Comparison of ENCODE assay signal across 8 cellular contexts in genomic region chr19:47113446-47114348, GRCh38. TPM values are rescaled to one million over a fixed set of nuclear protein-coding genes. Genes with fewer than 3 reads are reported as not detected.
DNase-seq lines count a peak whose midpoint lies in the region; ATAC-seq and TF ChIP-seq lines count a peak whose summit lies in the region.

ZC3H4 (minus strand) TSS chr19:47113776; CDS start chr19:47112584, 1,192 bp downstream.

- H3K36me3 ChIP-seq in CD8-positive, alpha-beta memory T cell (ENCODE audit: insufficient read depth, low read length) = peaks cover 8% of the 10 kb centered on the region
- no peaks in the 10 kb centered on the region for H3K36me3 ChIP-seq in stomach smooth muscle (ENCODE audit: control insufficient read depth in 2 of 2, insufficient read depth in 2 of 2, low read length in 2 of 2)

- no peaks in the 10 kb centered on the region for H3K27me3 Mint-ChIP-seq in CD8-positive, alpha-beta memory T cell
- peaks cover 5% of the 10 kb centered on the region for H3K27me3 Mint-ChIP-seq in neural crest cell (ENCODE audit: low read depth)

- H3K4me3 ChIP-seq in CD8-positive, alpha-beta memory T cell (ENCODE audit: low read length) = peak within 1 kb of the TSS; percentile 84
- peak within 1 kb of the TSS; percentile 88 to 91 for H3K4me3 ChIP-seq in stomach smooth muscle (ENCODE audit: low read length in 2 of 2)

- peak within 1 kb of the TSS; percentile 99 for H3K27ac ChIP-seq in CD8-positive, alpha-beta memory T cell (ENCODE audit: low read depth, low read length)
- H3K27ac ChIP-seq in foreskin keratinocyte = peak within 1 kb of the TSS; percentile 97
- H3K27ac ChIP-seq in stomach smooth muscle (ENCODE audit: low read length) = peak within 1 kb of the TSS; percentile 100

- H3K27me3 ChIP-seq in CD8-positive, alpha-beta memory T cell (ENCODE audit: insufficient read depth, low read length, poor library complexity, severe bottlenecking) = no peaks in the 10 kb centered on the region
- H3K27me3 ChIP-seq in foreskin keratinocyte (no peaks in the 10 kb centered on the region), stomach smooth muscle (ENCODE audit: control insufficient read depth in 1 of 2, insufficient read depth in 2 of 2, low read length in 2 of 2) (no peaks in the 10 kb centered on the region)

- ATAC-seq in GM21723 (IDR thresholded peaks at IDR 0.05; ENCODE audit: unreplicated experiment) (peak; percentile 38), foreskin keratinocyte (peak; percentile 42)

- TF ChIP-seq CTCF in foreskin keratinocyte (conservative IDR thresholded peaks at IDR 0.05) (no peak), neural crest cell (conservative IDR thresholded peaks at IDR 0.05) (no peak)

- peaks cover 26% of the 10 kb centered on the region for H3K4me1 ChIP-seq in CD8-positive, alpha-beta memory T cell (ENCODE audit: insufficient read depth, low read length)
- H3K4me1 ChIP-seq in foreskin keratinocyte (peaks cover 9% of the 10 kb centered on the region), stomach smooth muscle (ENCODE audit: control insufficient read depth, insufficient read depth, low read length) (peaks cover 12% of the 10 kb centered on the region)

- H3K9me3 Mint-ChIP-seq in CD8-positive, alpha-beta memory T cell = no peaks in the 10 kb centered on the region
- no peaks in the 10 kb centered on the region for H3K9me3 Mint-ChIP-seq in neural crest cell

- H3K27ac Mint-ChIP-seq in CD8-positive, alpha-beta memory T cell = peak within 1 kb of the TSS; percentile 99 to 100 (median 100)
- H3K27ac Mint-ChIP-seq in neural crest cell (ENCODE audit: unreplicated experiment) = peak within 1 kb of the TSS; percentile 99

- DNase-seq in CD8-positive, alpha-beta memory T cell = peak; percentile 92 to 97 (median 95)
- DNase-seq in NCI-H1048 (lab: John Stamatoyannopoulos, UW) (peak; percentile 73), SK-N-DZ (ENCODE audit: low spot score) (peak; percentile 88), foreskin keratinocyte (peak; percentile 73 to 86), neural crest cell (ENCODE audit: low read depth, low spot score) (peak; percentile 92)
- peak; percentile 96 for DNase-seq in activated naive CD4-positive, alpha-beta T cell treated with Interleukin-2 at 50 U/mL for 16 hours

- no peaks in the 10 kb centered on the region for H3K9me3 ChIP-seq in CD8-positive, alpha-beta memory T cell (ENCODE audit: low read length)
- no peaks in the 10 kb centered on the region for H3K9me3 ChIP-seq in stomach smooth muscle (ENCODE audit: control insufficient read depth in 2 of 2, low read length in 2 of 2)

- peak within 1 kb of the TSS; percentile 100 for H3K9ac ChIP-seq in stomach smooth muscle (ENCODE audit: low read length in 2 of 2)

- CTCF ChIA-PET in CD8-positive, alpha-beta memory T cell (lab: Charles Lee) = interaction anchor here (0.7 to 4.5 kb wide), 20 partner anchors 9 to 258 kb away, joined by 3 to 22 read pairs (median 4); partner anchors contain the start of genes CCDC9 and SAE1

- peak within 1 kb of the TSS; percentile 95 to 100 (median 97) for H3K4me3 Mint-ChIP-seq in CD8-positive, alpha-beta memory T cell
- H3K4me3 Mint-ChIP-seq in neural crest cell = peak within 1 kb of the TSS; percentile 93

- H3K36me3 Mint-ChIP-seq in CD8-positive, alpha-beta memory T cell = peaks cover 5 to 27% (median 6%) of the 10 kb centered on the region in 3 donors
- peaks cover 8% of the 10 kb centered on the region for H3K36me3 Mint-ChIP-seq in neural crest cell (ENCODE audit: low read depth)

- peaks cover 28 to 30% (median 29%) of the 10 kb centered on the region in 3 donors for H3K4me1 Mint-ChIP-seq in CD8-positive, alpha-beta memory T cell
- H3K4me1 Mint-ChIP-seq in neural crest cell = peaks cover 33% of the 10 kb centered on the region

- POLR2A ChIA-PET in CD8-positive, alpha-beta memory T cell (lab: Charles Lee) = interaction anchor here (0.5 to 3.0 kb wide), 41 partner anchors 9 to 1463 kb away, joined by 3 to 24 read pairs (median 4); partner anchors contain the start of genes ARHGAP35, CCDC9, DHX34 and INAFM1

RNA-seq across cellular contexts. Expression of gene ZC3H4, which starts in this region (rescaled TPM):
- 10 to 100 TPM; 90.3 to 99.6 TPM for total RNA-seq in CD8-positive, alpha-beta memory T cell
- polyA plus RNA-seq in CD8-positive, alpha-beta memory T cell = 3.2 TPM
- 6.1 and 9.0 TPM in 2 replicates for polyA plus RNA-seq in SK-N-DZ (2014; cell fraction: cytosol; rRNA removed)
- polyA plus RNA-seq in SK-N-DZ (2014; cell fraction: nucleus; rRNA removed) = 6.8 and 11.8 TPM in 2 replicates
- total RNA-seq in foreskin keratinocyte = 27.1 and 27.3 TPM in 2 replicates
- polyA plus RNA-seq in foreskin keratinocyte = 7.5 and 8.4 TPM in 2 replicates
- 103 and 104 TPM in 2 replicates for total RNA-seq in neural crest cell

Comparison
In these comparisons a context has a peak if more than half of its experiments do, and no peak if none do; other contexts are left out.
1. Peak in every context shown above with its lines: DNase-seq, ATAC-seq, H3K4me3 ChIP-seq and H3K27ac ChIP-seq.